ENCODE assay signal across 11 cellular contexts in genomic region chr13:114120486-114121430, GRCh38. TPM values are rescaled to one million over a fixed set of nuclear protein-coding genes. Genes with fewer than 3 reads are reported as not detected.
DNase-seq lines count a peak whose midpoint lies in the region; TF ChIP-seq lines count a peak whose summit lies in the region.
"Had no signal": no experiment of that assay in that cellular context is flagged by ENCODE, and none has a peak within 500 bp of the region (broad histone marks: within the 10 kb centered on the region; RNA-seq: fewer than 3 reads in every experiment).

No MANE protein-coding gene starts in this region.

- no peak overlapping the region for H3K4me3 ChIP-seq in AG04450 (ENCODE audit: low read depth, low read length)
- H3K4me3 ChIP-seq in coronary artery, result no peak overlapping the region
- no peak overlapping the region for H3K4me3 ChIP-seq in testis

- H3K4me1 Mint-ChIP-seq in HFFc6 (ENCODE audit: low read depth) (peaks cover 77% of the 10 kb centered on the region), nephron progenitor cell (peaks cover 68% of the 10 kb centered on the region)

- TF ChIP-seq CTCF in AG04450 (IDR thresholded peaks at IDR 0.05; ENCODE audit: low read depth, low read length) (no peak), HFFc6 (IDR thresholded peaks at IDR 0.05) (no peak), coronary artery (IDR thresholded peaks at IDR 0.05) (no peak), nephron progenitor cell (IDR thresholded peaks at IDR 0.05) (no peak), testis (IDR thresholded peaks at IDR 0.05) (no peak)

- H3K27me3 ChIP-seq in AG04450 (ENCODE audit: control insufficient read depth, insufficient read depth, low read length), result no peaks in the 10 kb centered on the region
- H3K27me3 ChIP-seq in testis, result no peaks in the 10 kb centered on the region

- no peaks in the 10 kb centered on the region for H3K36me3 ChIP-seq in testis (ENCODE audit: low read depth, missing control alignments)

- POLR2A ChIA-PET in AG04450 (lab: Yijun Ruan, JAX), result no interaction called here

- TF ChIP-seq POLR2A in testis (IDR thresholded peaks at IDR 0.05), result no peak

- H3K27ac Mint-ChIP-seq in HFFc6, result peak overlapping the region; percentile 93
- H3K27ac Mint-ChIP-seq in nephron progenitor cell, result peak overlapping the region; percentile 91

- DNase-seq in AG04450 (ENCODE audit: low read depth, low spot score) (no peak), HFFc6 (no peak), coronary artery (ENCODE audit: low spot score) (no peak), nephron progenitor cell (no peak), GF-D8 (lab: John Stamatoyannopoulos, UW) (no peak), testis (no peak), NCI-H128 (lab: John Stamatoyannopoulos, UW; ENCODE audit: unreplicated experiment) (no peak)
- no peak for DNase-seq in stimulated activated CD4-positive, alpha-beta T cell treated with anti-CD3 and anti-CD28 coated beads, Interleukin-2, amount 100 ng/mL, for 24 hours
- DNase-seq: NCI-H1048 had no signal

- H3K4me3 Mint-ChIP-seq in HFFc6 (peak overlapping the region; percentile 71), nephron progenitor cell (peak overlapping the region; percentile 18)

- H3K36me3 Mint-ChIP-seq in HFFc6 (ENCODE audit: low read depth) (peaks cover 12% of the 10 kb centered on the region), nephron progenitor cell (ENCODE audit: low read depth) (no peaks in the 10 kb centered on the region)

- peaks cover 7% of the 10 kb centered on the region for H3K4me1 ChIP-seq in testis

- H3K9me3 Mint-ChIP-seq in HFFc6, result peaks cover 4% of the 10 kb centered on the region; the same call in 1 of the 2 replicates
- no peaks in the 10 kb centered on the region for H3K9me3 Mint-ChIP-seq in nephron progenitor cell

- intact Hi-C loops in testis (cut with DNase I; ENCODE audit: low total_unique reads), result no loop called here

- CTCF ChIA-PET in AG04450 (lab: Charles Lee), result no interaction called here

- peaks cover 10% of the 10 kb centered on the region; the same call in 1 of the 2 replicates for H3K9me3 ChIP-seq in AG04450 (ENCODE audit: control insufficient read depth, insufficient read depth, low read length)
- no peaks in the 10 kb centered on the region for H3K9me3 ChIP-seq in testis

- H3K27ac ChIP-seq in AG04450 (ENCODE audit: low read depth, low read length) (peak overlapping the region; percentile 67), coronary artery (peak overlapping the region; percentile 46 to 81), testis (no peak overlapping the region)

- 61 to 71% methylated on average over 22 of the region's 28 CpGs for WGBS in testis, 2 donors

- peaks cover 11% of the 10 kb centered on the region for H3K27me3 Mint-ChIP-seq in HFFc6 (ENCODE audit: insufficient read depth)
- peaks cover 6% of the 10 kb centered on the region for H3K27me3 Mint-ChIP-seq in nephron progenitor cell (ENCODE audit: low read depth, poor library complexity)

RNA-seq across cellular contexts. Expression of gene RASA3, which starts 11.7 kb away (rescaled TPM):
- polyA plus RNA-seq in AG04450 (2011; rRNA removed) (25.2 and 26.8 TPM in 2 replicates), testis (ENCODE audit: insufficient read depth, low read depth, low replicate concordance) (13.2 TPM)
- polyA minus RNA-seq in AG04450 (2011; rRNA and poly(A)+ RNA removed), result 32.8 and 38.1 TPM in 2 replicates
- total RNA-seq in HFFc6 (2021; fragmentation: NEBNext Ultra II Directional; extraction: Animal tissue kit (Norgen Biotek cat#: 25700)), result 10 to 100 TPM; 31.6 to 37.6 (median 33.1) TPM
- total RNA-seq in testis, result 10 to 100 TPM; 16.4 to 21.6 TPM

RNA-seq across cellular contexts. Expression of gene CFAP97D2, which starts 58.3 kb away (rescaled TPM):
- not detected in 2 replicates for polyA plus RNA-seq in AG04450 (2011; rRNA removed)
- not detected in 2 replicates for polyA minus RNA-seq in AG04450 (2011; rRNA and poly(A)+ RNA removed)
- total RNA-seq in HFFc6 (2021; fragmentation: NEBNext Ultra II Directional; extraction: Animal tissue kit (Norgen Biotek cat#: 25700)), result not detected
- 1 to 10 TPM; 1.5 to 2.3 TPM for total RNA-seq in testis
- 2.7 TPM for polyA plus RNA-seq in testis (ENCODE audit: insufficient read depth, low read depth, low replicate concordance)
- total RNA-seq: Daoy; T-helper 2 cell treated with Interferon-gamma antibody and Interleukin-4, amounts not matched to agents 100 ng/mL and 5 ng/mL, for 36 hours had no signal

Comparison
In these comparisons a context has a peak if more than half of its experiments do, and no peak if none do; other contexts are left out.
1. H3K27ac ChIP-seq: peak in AG04450 (single experiment) and coronary artery (2 of 2); none in testis (0 of 2).